8 cellular contexts compared by ENCODE assay signal in genomic region chr12:123390415-123391093, GRCh38. TPM values are rescaled to one million over a fixed set of nuclear protein-coding genes. Genes with fewer than 3 reads are reported as not detected.
DNase-seq lines count a peak whose midpoint lies in the region; ATAC-seq and TF ChIP-seq lines count a peak whose summit lies in the region.

No MANE protein-coding gene starts in this region.

- peaks cover 87% of the 10 kb centered on the region for H3K79me2 ChIP-seq in HCT116 (ENCODE audit: insufficient read depth, low read length)

- BruUV-seq in HCT116 (replicated peaks; lab: Mats Ljungman, UMichigan): TSS peak; percentile 23

- H3K9me3 Mint-ChIP-seq in activated naive CD8-positive, alpha-beta T cell treated with anti-CD3 and anti-CD28 coated beads for 36 hours: no peaks in the 10 kb centered on the region
- H3K9me3 Mint-ChIP-seq in stimulated activated effector memory CD8-positive, alpha-beta T cell treated with anti-CD3 and anti-CD28 coated beads, Interleukin-12 subunit alpha, Interleukin-12 subunit beta, amount 100 ng/mL, for 72 hours: no peaks in the 10 kb centered on the region

- no peaks in the 10 kb centered on the region for H3K9me3 ChIP-seq in HCT116 (ENCODE audit: control insufficient read depth in 1 of 2, insufficient read depth in 1 of 2, low read depth in 1 of 2, low read length in 2 of 2)
- H3K9me3 ChIP-seq in iPS-18c (ENCODE audit: control insufficient read depth, insufficient read depth, low read length): no peaks in the 10 kb centered on the region

- peaks cover 34% of the 10 kb centered on the region for H3K4me1 Mint-ChIP-seq in activated naive CD8-positive, alpha-beta T cell treated with anti-CD3 and anti-CD28 coated beads for 36 hours
- peaks cover 64% of the 10 kb centered on the region for H3K4me1 Mint-ChIP-seq in stimulated activated effector memory CD8-positive, alpha-beta T cell treated with anti-CD3 and anti-CD28 coated beads, Interleukin-12 subunit alpha, Interleukin-12 subunit beta, amount 100 ng/mL, for 72 hours

- no peaks in the 10 kb centered on the region for H3K27me3 ChIP-seq in HCT116 (ENCODE audit: insufficient read depth, low read length)

- peak overlapping the region; percentile 82 for H3K27ac Mint-ChIP-seq in activated naive CD8-positive, alpha-beta T cell treated with anti-CD3 and anti-CD28 coated beads for 36 hours
- peak overlapping the region; percentile 90 for H3K27ac Mint-ChIP-seq in stimulated activated effector memory CD8-positive, alpha-beta T cell treated with anti-CD3 and anti-CD28 coated beads, Interleukin-12 subunit alpha, Interleukin-12 subunit beta, amount 100 ng/mL, for 72 hours

- TF ChIP-seq POLR2A in HCT116 (IDR thresholded peaks at IDR 0.05; ENCODE audit: borderline replicate concordance, extremely low read depth, insufficient read depth, insufficient read length): no peak

- peaks cover 10 to 25% of the 10 kb centered on the region in 2 experiments for H3K4me1 ChIP-seq in HCT116 (ENCODE audit: control insufficient read depth in 1 of 2, insufficient read depth in 2 of 2, low read length in 2 of 2)

- H4K20me1 ChIP-seq in HCT116 (ENCODE audit: insufficient read depth): no peaks in the 10 kb centered on the region

- H3K27me3 Mint-ChIP-seq in activated naive CD8-positive, alpha-beta T cell treated with anti-CD3 and anti-CD28 coated beads for 36 hours: no peaks in the 10 kb centered on the region

- H3K4me3 Mint-ChIP-seq in activated naive CD8-positive, alpha-beta T cell treated with anti-CD3 and anti-CD28 coated beads for 36 hours: peak overlapping the region; percentile 88
- peak overlapping the region; percentile 87 for H3K4me3 Mint-ChIP-seq in stimulated activated effector memory CD8-positive, alpha-beta T cell treated with anti-CD3 and anti-CD28 coated beads, Interleukin-12 subunit alpha, Interleukin-12 subunit beta, amount 100 ng/mL, for 72 hours

- no peak for ATAC-seq in HCT116
- ATAC-seq in stimulated activated effector memory CD8-positive, alpha-beta T cell treated with anti-CD3 and anti-CD28 coated beads, Interleukin-12 subunit alpha, Interleukin-12 subunit beta, amount 100 ng/mL, for 72 hours: no peak
- ATAC-seq in activated CD4-positive, CD25-positive, alpha-beta regulatory T cell treated with anti-CD3 and anti-CD28 coated beads, Interleukin-2, amount 50 U/mL, for 24 hours: no peak

- no peak overlapping the region for H3K27ac ChIP-seq in HCT116 (ENCODE audit: low read depth, low read length)

- peaks cover 19% of the 10 kb centered on the region for H3K36me3 Mint-ChIP-seq in activated naive CD8-positive, alpha-beta T cell treated with anti-CD3 and anti-CD28 coated beads for 36 hours
- peaks cover 67% of the 10 kb centered on the region for H3K36me3 Mint-ChIP-seq in stimulated activated effector memory CD8-positive, alpha-beta T cell treated with anti-CD3 and anti-CD28 coated beads, Interleukin-12 subunit alpha, Interleukin-12 subunit beta, amount 100 ng/mL, for 72 hours

- H3K36me3 ChIP-seq in HCT116 (ENCODE audit: control insufficient read depth in 1 of 2, insufficient read depth in 2 of 2, low read length in 2 of 2): peaks cover 25 to 44% of the 10 kb centered on the region in 2 experiments

- intact Hi-C loops in HCT116 (cut with micrococcal nuclease): loop anchor here (5.0 kb wide), 1 partner anchor 192 kb away; the partner anchor contains the start of gene TMED2

- H3K9ac ChIP-seq in HCT116 (ENCODE audit: low read length): peak overlapping the region; percentile 80

- H3K4me2 ChIP-seq in HCT116 (ENCODE audit: low read length): peak overlapping the region; percentile 90

- TF ChIP-seq CTCF in HCT116 (IDR thresholded peaks at IDR 0.05 in 2 of 3, conservative IDR thresholded peaks at IDR 0.05 in 1 of 3; ENCODE audit: borderline replicate concordance in 1 of 3, insufficient read depth in 1 of 3, low read depth in 2 of 3, low read length in 2 of 3): no peak

- POLR2A ChIA-PET in HCT116 (lab: Charles Lee): no interaction called here

- CTCF ChIA-PET in HCT116 (lab: Charles Lee): no interaction called here

- no peaks in the 10 kb centered on the region for H3K9me2 ChIP-seq in HCT116 (ENCODE audit: insufficient read depth)

- H2AFZ ChIP-seq in HCT116 (ENCODE audit: low read depth, low read length, poor library complexity, severe bottlenecking): no peak overlapping the region

- TF ChIP-seq RAD21 in HCT116 (IDR thresholded peaks at IDR 0.05; ENCODE audit: low read depth): no peak

- H3K4me3 ChIP-seq in HCT116 (replicated peaks in 1 of 2; ENCODE audit: low read depth in 1 of 2, low read length in 2 of 2): peak overlapping the region in 1 of 2 experiments; percentile 72; a peak in 3 of 4 replicates
- H3K4me3 ChIP-seq in iPS-18c (ENCODE audit: insufficient read depth, low read depth, low read length): peak overlapping the region; percentile 71; the same call in 1 of the 2 replicates

- RAD21 ChIA-PET in HCT116 (lab: Charles Lee; ENCODE audit: low non-redundant PET in 1 of 2, low total read pairs in 2 of 2, uncharacterized antibody in 2 of 2, unreplicated experiment in 2 of 2): no interaction called here

- DNase-seq in HCT116 (ENCODE audit: low read depth, low spot score) (no peak), SIG-M5 (lab: John Stamatoyannopoulos, UW) (no peak), HCEC 1CT (no peak), AML-193 (lab: John Stamatoyannopoulos, UW) (no peak)
- no peak for DNase-seq in activated naive CD8-positive, alpha-beta T cell treated with anti-CD3 and anti-CD28 coated beads for 36 hours
- no peak for DNase-seq in stimulated activated effector memory CD8-positive, alpha-beta T cell treated with anti-CD3 and anti-CD28 coated beads, Interleukin-12 subunit alpha, Interleukin-12 subunit beta, amount 100 ng/mL, for 72 hours (ENCODE audit: low spot score in 2 of 2)

TF ChIP-seq in HCT116, 20 proteins besides CTCF, POLR2A, EP300 and RAD21:
- TF ChIP-seq ZBTB33 (IDR thresholded peaks at IDR 0.05; ENCODE audit: extremely low read depth, insufficient replicate concordance, low read length) (no peak), ATF3 (IDR thresholded peaks at IDR 0.05) (no peak), ELF1 (IDR thresholded peaks at IDR 0.05; ENCODE audit: borderline replicate concordance, low read depth) (no peak), POLR2AphosphoS5 (IDR thresholded peaks at IDR 0.05; ENCODE audit: low read depth, low read length) (no peak), TCF7L2 (IDR thresholded peaks at IDR 0.05; ENCODE audit: borderline replicate concordance, extremely low read depth, insufficient read depth, insufficient read length) (no peak), JUND (IDR thresholded peaks at IDR 0.05) (no peak), CEBPB (IDR thresholded peaks at IDR 0.05; ENCODE audit: low read depth) (no peak), SIN3A (IDR thresholded peaks at IDR 0.05; ENCODE audit: low read depth) (no peak), FOSL1 (IDR thresholded peaks at IDR 0.05; ENCODE audit: low read depth) (no peak), EZH2 (IDR thresholded peaks at IDR 0.05) (no peak), MAX (IDR thresholded peaks at IDR 0.05) (no peak), ZNF274 (IDR thresholded peaks at IDR 0.05; ENCODE audit: low read depth, low read length) (no peak), EZH2phosphoT487 (IDR thresholded peaks at IDR 0.05; ENCODE audit: borderline replicate concordance) (no peak), EGR1 (IDR thresholded peaks at IDR 0.05; ENCODE audit: low read depth) (no peak), YY1 (IDR thresholded peaks at IDR 0.05; ENCODE audit: extremely low read depth, insufficient replicate concordance, low read depth, low read length) (no peak), SRF (IDR thresholded peaks at IDR 0.05; ENCODE audit: low read depth) (no peak), CBX3 (IDR thresholded peaks at IDR 0.05; ENCODE audit: low read depth) (no peak)

RNA-seq across cellular contexts. Expression of gene KMT5A, which starts 6.6 kb away (rescaled TPM):
- total RNA-seq in HCT116 (2021; ENCODE audit: unreplicated experiment): 64.8 TPM
- 39.0 and 47.0 TPM in 2 replicates for polyA plus RNA-seq in HCT116 (2012)
- total RNA-seq in activated naive CD8-positive, alpha-beta T cell treated with anti-CD3 and anti-CD28 coated beads for 36 hours: 10 to 100 TPM; 41.2 to 42.6 TPM

RNA-seq across cellular contexts. Expression of gene SBNO1, which starts 25.9 kb away (rescaled TPM):
- 43.8 TPM for total RNA-seq in HCT116 (2021; ENCODE audit: unreplicated experiment)
- 10.0 and 10.2 TPM in 2 replicates for polyA plus RNA-seq in HCT116 (2012)
- total RNA-seq in activated naive CD8-positive, alpha-beta T cell treated with anti-CD3 and anti-CD28 coated beads for 36 hours: 10 to 100 TPM; 50.8 to 50.9 TPM

RNA-seq across cellular contexts. Expression of gene RILPL2, which starts 45.9 kb away (rescaled TPM):
- 2.3 TPM for total RNA-seq in HCT116 (2021; ENCODE audit: unreplicated experiment)
- polyA plus RNA-seq in HCT116 (2012): 1.8 and 2.2 TPM in 2 replicates
- 10 to 100 TPM; 18.2 to 18.5 TPM for total RNA-seq in activated naive CD8-positive, alpha-beta T cell treated with anti-CD3 and anti-CD28 coated beads for 36 hours
